Comparison of ENCODE assay signal across 1 cellular context in genomic region chr1:113195115-113195845, GRCh38.
TF ChIP-seq lines count a peak whose summit lies in the region.

No MANE protein-coding gene starts in this region.

TF ChIP-seq in K562, 482 proteins besides CTCF, POLR2A, EP300 and RAD21 (continued from another document):
- peak; percentile 48; the same call in 1 of the 2 replicates for TF ChIP-seq ZBTB33 (CRISPR knock-in tag; IDR thresholded peaks at IDR 0.05)
- peak; percentile 84 for TF ChIP-seq ZNF316 (IDR thresholded peaks at IDR 0.05)
- TF ChIP-seq EZH2 (IDR thresholded peaks at IDR 0.05; ENCODE audit: borderline replicate concordance, low read depth, low read length): no peak
- TF ChIP-seq C11orf30 (IDR thresholded peaks at IDR 0.05; ENCODE audit: low read depth): peak; percentile 79
- 0 out of 6 replicates have a peak, but pooled peaks of 1 of the 3 experiments have one; percentile 26 for TF ChIP-seq ZBTB11 (CRISPR knock-in tag; IDR thresholded peaks at IDR 0.05)
- no peak for TF ChIP-seq MXD1 (CRISPR knock-in tag; IDR thresholded peaks at IDR 0.05; ENCODE audit: borderline replicate concordance, poor library complexity, severe bottlenecking)
- TF ChIP-seq MAFK (IDR thresholded peaks at IDR 0.05; ENCODE audit: low read length): peak; percentile 81
- TF ChIP-seq MAFG (tag; conservative IDR thresholded peaks at IDR 0.05): peak; percentile 66
- no peak for TF ChIP-seq ZNF740 (CRISPR knock-in tag; IDR thresholded peaks at IDR 0.05)
- TF ChIP-seq ZNF740 (tag; IDR thresholded peaks at IDR 0.05): no peak
- TF ChIP-seq MAFF (IDR thresholded peaks at IDR 0.05; ENCODE audit: low read length): peak; percentile 78
